Comparison of ENCODE assay signal across 21 cellular contexts in genomic region chr11:60396382-60396781, GRCh38. TPM values are rescaled to one million over a fixed set of nuclear protein-coding genes. Genes with fewer than 3 reads are reported as not detected.
DNase-seq lines count a peak whose midpoint lies in the region; ATAC-seq and TF ChIP-seq lines count a peak whose summit lies in the region.
"Had no signal": no experiment of that assay in that cellular context is flagged by ENCODE, and none has a peak within 500 bp of the region (broad histone marks: within the 10 kb centered on the region; RNA-seq: fewer than 3 reads in every experiment).

A gene with protein sequence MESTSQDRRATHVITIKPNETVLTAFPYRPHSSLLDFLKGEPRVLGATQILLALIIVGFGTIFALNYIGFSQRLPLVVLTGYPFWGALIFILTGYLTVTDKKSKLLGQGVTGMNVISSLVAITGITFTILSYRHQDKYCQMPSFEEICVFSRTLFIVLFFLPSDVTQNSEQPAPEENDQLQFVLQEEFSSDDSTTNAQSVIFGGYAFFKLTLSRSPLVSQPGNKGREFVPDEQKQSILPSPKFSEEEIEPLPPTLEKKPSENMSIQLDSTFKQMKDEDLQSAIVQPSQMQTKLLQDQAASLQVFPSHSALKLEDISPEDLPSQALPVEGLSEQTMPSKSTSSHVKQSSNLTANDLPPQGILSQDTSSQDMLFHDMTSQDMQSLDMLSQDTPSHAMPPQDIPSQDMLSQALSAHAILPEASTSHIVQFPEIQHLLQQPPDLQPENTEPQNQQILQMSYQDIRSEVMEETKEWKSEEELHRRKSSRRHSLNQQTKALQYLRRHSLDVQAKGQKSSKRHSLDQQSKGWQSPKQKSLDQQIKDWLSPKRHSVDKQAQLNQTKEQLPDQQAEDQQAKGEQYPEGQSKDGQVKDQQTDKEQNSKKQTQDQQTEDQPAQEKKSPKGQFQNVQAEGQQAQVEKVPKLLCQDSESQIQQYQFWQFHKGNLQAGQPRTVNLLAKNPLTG (plus strand): TSS chr11:60396459. CDS start chr11:60396579, 120 bp downstream.

- in situ Hi-C loops in KBM-7 (cut with MboI; ENCODE audit: low pct_unique_long_range_greater_than_20kb, low sequenced_read_pairs), result no loop called here

- no peaks in the 10 kb centered on the region for H3K9me3 Mint-ChIP-seq in activated naive CD8-positive, alpha-beta T cell treated with anti-CD3 and anti-CD28 coated beads, Interleukin-2, amount 50 U/mL, for 24 hours
- H3K9me3 Mint-ChIP-seq in activated naive CD8-positive, alpha-beta T cell treated with anti-CD3 and anti-CD28 coated beads for 36 hours, result no peaks in the 10 kb centered on the region
- no peaks in the 10 kb centered on the region for H3K9me3 Mint-ChIP-seq in activated B cell treated with CpG ODN at 0.5 μM for 24 hours
- H3K9me3 Mint-ChIP-seq: activated CD4-positive, alpha-beta T cell treated with anti-CD3 and anti-CD28 coated beads, Interleukin-2, amount 10 ng/mL, durations not matched to agents 7 days and 5 days had no signal

- POLR2A ChIA-PET in activated B cell treated with CpG ODN at 0.5 μM for 24 hours (lab: Charles Lee), result interaction anchor here (0.8 to 3.8 kb wide), 24 partner anchors 8 to 236 kb away, joined by 3 to 156 read pairs (median 4); partner anchors contain the start of genes MS4A1 and MS4A7

- TF ChIP-seq POLR2A in suprapubic skin (IDR thresholded peaks at IDR 0.05), result no peak

- H3K4me3 ChIP-seq in suprapubic skin, result no peak within 1 kb of the TSS
- H3K4me3 ChIP-seq: ascending aorta, HAP-1, smooth muscle cell, tibial artery had no signal

- H3K27ac ChIP-seq in suprapubic skin, result peak within 1 kb of the TSS; percentile 14
- H3K27ac ChIP-seq: ascending aorta, tibial artery had no signal

- no peaks in the 10 kb centered on the region for H3K9me3 ChIP-seq in suprapubic skin
- H3K9me3 ChIP-seq: ascending aorta, HAP-1, tibial artery had no signal

- peak within 1 kb of the TSS; percentile 13 for H3K27ac Mint-ChIP-seq in activated naive CD8-positive, alpha-beta T cell treated with anti-CD3 and anti-CD28 coated beads, Interleukin-2, amount 50 U/mL, for 24 hours
- H3K27ac Mint-ChIP-seq in activated naive CD8-positive, alpha-beta T cell treated with anti-CD3 and anti-CD28 coated beads for 36 hours, result no peak within 1 kb of the TSS
- H3K27ac Mint-ChIP-seq in activated B cell treated with CpG ODN at 0.5 μM for 24 hours, result peak within 1 kb of the TSS; percentile 95
- H3K27ac Mint-ChIP-seq: activated CD4-positive, alpha-beta T cell treated with anti-CD3 and anti-CD28 coated beads, Interleukin-2, amount 10 ng/mL, durations not matched to agents 7 days and 5 days had no signal

- intact Hi-C loops in activated B cell treated with CpG ODN at 0.5 μM for 24 hours (cut with micrococcal nuclease), result loop anchor here (1.0 to 2.0 kb wide), 5 partner anchors 18 to 59 kb away; partner anchors contain the start of genes MS4A1 and MS4A7

- CTCF ChIA-PET in activated B cell treated with CpG ODN at 0.5 μM for 24 hours (lab: Charles Lee), result interaction anchor here (0.9 to 2.3 kb wide), 7 partner anchors 9 to 90 kb away, joined by 3 to 13 read pairs (median 5); partner anchors contain the start of gene MS4A1

- no peak for DNase-seq in activated naive CD8-positive, alpha-beta T cell treated with anti-CD3 and anti-CD28 coated beads, Interleukin-2, amount 50 U/mL, for 24 hours
- no peak for DNase-seq in activated naive CD8-positive, alpha-beta T cell treated with anti-CD3 and anti-CD28 coated beads for 36 hours
- no peak for DNase-seq in activated B cell treated with CpG ODN at 0.5 μM for 24 hours
- no peak for DNase-seq in suprapubic skin (ENCODE audit: low spot score in 2 of 2)
- no peak for DNase-seq in KG1 (lab: John Stamatoyannopoulos, UW)
- no peak for DNase-seq in KBM-7
- DNase-seq: activated CD4-positive, alpha-beta T cell treated with anti-CD3 and anti-CD28 coated beads, Interleukin-2, amount 10 ng/mL, durations not matched to agents 7 days and 5 days; activated T-cell treated with anti-CD3 and anti-CD28 coated beads, Interleukin-2, amount 50 U/mL, for 48 hours; cortex of kidney; IMR-90; mammary epithelial cell; NCI-H187 treated with DMSO at 0.1 percent for 48 hours had no signal

- H3K36me3 Mint-ChIP-seq in activated naive CD8-positive, alpha-beta T cell treated with anti-CD3 and anti-CD28 coated beads, Interleukin-2, amount 50 U/mL, for 24 hours (ENCODE audit: low read depth), result no peaks in the 10 kb centered on the region
- no peaks in the 10 kb centered on the region for H3K36me3 Mint-ChIP-seq in activated naive CD8-positive, alpha-beta T cell treated with anti-CD3 and anti-CD28 coated beads for 36 hours
- peaks cover 19% of the 10 kb centered on the region for H3K36me3 Mint-ChIP-seq in activated B cell treated with CpG ODN at 0.5 μM for 24 hours (ENCODE audit: low read depth)

- WGBS in suprapubic skin, result 72% methylated on average over 3 of the region's 3 CpGs

- no peaks in the 10 kb centered on the region for H3K4me1 ChIP-seq in suprapubic skin
- H3K4me1 ChIP-seq: ascending aorta, HAP-1, tibial artery had no signal

- TF ChIP-seq CTCF in activated B cell treated with CpG ODN at 0.5 μM for 24 hours (IDR thresholded peaks at IDR 0.05), result no peak
- no peak for TF ChIP-seq CTCF in suprapubic skin (IDR thresholded peaks at IDR 0.05)

- no peak for ATAC-seq in activated naive CD8-positive, alpha-beta T cell treated with anti-CD3 and anti-CD28 coated beads, Interleukin-2, amount 50 U/mL, for 24 hours
- ATAC-seq in HG02852 (IDR thresholded peaks at IDR 0.05; ENCODE audit: unreplicated experiment) (peak; percentile 27), activated B cell treated with CpG ODN at 0.5 μM for 24 hours (ENCODE audit: low read depth) (peak; percentile 48), GM19023 (IDR thresholded peaks at IDR 0.05; ENCODE audit: unreplicated experiment) (no peak)

- H3K27me3 ChIP-seq in suprapubic skin, result no peaks in the 10 kb centered on the region
- H3K27me3 ChIP-seq: ascending aorta, tibial artery had no signal

- H3K4me1 Mint-ChIP-seq in activated naive CD8-positive, alpha-beta T cell treated with anti-CD3 and anti-CD28 coated beads, Interleukin-2, amount 50 U/mL, for 24 hours, result peaks cover 10% of the 10 kb centered on the region
- no peaks in the 10 kb centered on the region for H3K4me1 Mint-ChIP-seq in activated naive CD8-positive, alpha-beta T cell treated with anti-CD3 and anti-CD28 coated beads for 36 hours
- peaks cover 66% of the 10 kb centered on the region for H3K4me1 Mint-ChIP-seq in activated B cell treated with CpG ODN at 0.5 μM for 24 hours
- H3K4me1 Mint-ChIP-seq: activated CD4-positive, alpha-beta T cell treated with anti-CD3 and anti-CD28 coated beads, Interleukin-2, amount 10 ng/mL, durations not matched to agents 7 days and 5 days had no signal

- no peak for TF ChIP-seq EP300 in suprapubic skin (IDR thresholded peaks at IDR 0.05)

- H3K27me3 Mint-ChIP-seq in activated naive CD8-positive, alpha-beta T cell treated with anti-CD3 and anti-CD28 coated beads, Interleukin-2, amount 50 U/mL, for 24 hours, result no peaks in the 10 kb centered on the region
- H3K27me3 Mint-ChIP-seq in activated naive CD8-positive, alpha-beta T cell treated with anti-CD3 and anti-CD28 coated beads for 36 hours, result peaks cover 20% of the 10 kb centered on the region
- no peaks in the 10 kb centered on the region for H3K27me3 Mint-ChIP-seq in activated B cell treated with CpG ODN at 0.5 μM for 24 hours

- no peaks in the 10 kb centered on the region for H3K36me3 ChIP-seq in suprapubic skin
- H3K36me3 ChIP-seq: ascending aorta, HAP-1, tibial artery had no signal

- H3K4me3 Mint-ChIP-seq in activated naive CD8-positive, alpha-beta T cell treated with anti-CD3 and anti-CD28 coated beads, Interleukin-2, amount 50 U/mL, for 24 hours, result no peak within 1 kb of the TSS
- H3K4me3 Mint-ChIP-seq in activated naive CD8-positive, alpha-beta T cell treated with anti-CD3 and anti-CD28 coated beads for 36 hours, result no peak within 1 kb of the TSS
- peak within 1 kb of the TSS; percentile 71 for H3K4me3 Mint-ChIP-seq in activated B cell treated with CpG ODN at 0.5 μM for 24 hours
- H3K4me3 Mint-ChIP-seq: activated CD4-positive, alpha-beta T cell treated with anti-CD3 and anti-CD28 coated beads, Interleukin-2, amount 10 ng/mL, durations not matched to agents 7 days and 5 days had no signal

RNA-seq across cellular contexts. Expression of the gene that starts here (rescaled TPM):
- not detected for total RNA-seq in activated naive CD8-positive, alpha-beta T cell treated with anti-CD3 and anti-CD28 coated beads for 36 hours
- 4.6 and 4.9 TPM in 2 replicates for total RNA-seq in activated B cell treated with CpG ODN at 0.5 μM for 24 hours
- total RNA-seq in suprapubic skin, result 1 to 10 TPM in 1 of 4 donors, under 1 TPM in 1, not detected in 2; 0.48 to 2.3 TPM
- total RNA-seq: A172; activated CD4-positive, alpha-beta T cell treated with anti-CD3 and anti-CD28 coated beads, Interleukin-2, amount 10 ng/mL, durations not matched to agents 7 days and 5 days; ascending aorta; fibroblast of lung; IMR-90; mammary epithelial cell; osteoblast; smooth muscle cell had no signal

Comparison
In these comparisons a context has a peak if more than half of its experiments do, and no peak if none do; other contexts are left out.
1. ATAC-seq: peak in HG02852 (single experiment) and activated B cell treated with CpG ODN at 0.5 μM for 24 hours (single experiment); none in activated naive CD8-positive, alpha-beta T cell treated with anti-CD3 and anti-CD28 coated beads, Interleukin-2, amount 50 U/mL, for 24 hours (single experiment) and GM19023 (single experiment).